Comparison of ENCODE assay signal across 1 cellular context in genomic region chr11:92627615-92628201, GRCh38.
TF ChIP-seq lines count a peak whose summit lies in the region.

No MANE protein-coding gene starts in this region.

TF ChIP-seq in WTC11, 78 proteins besides CTCF, POLR2A, EP300 and RAD21 (continued from another document):
- no peak for TF ChIP-seq ZMAT4 (CRISPR knock-in tag; IDR thresholded peaks at IDR 0.05)
- TF ChIP-seq MLX (CRISPR knock-in tag; IDR thresholded peaks at IDR 0.05) = no peak
- TF ChIP-seq SMAD3 (CRISPR knock-in tag; IDR thresholded peaks at IDR 0.05; ENCODE audit: borderline replicate concordance) = no peak
- no peak for TF ChIP-seq ZNF532 (CRISPR knock-in tag; IDR thresholded peaks at IDR 0.05; ENCODE audit: borderline replicate concordance)
- TF ChIP-seq TP53 (CRISPR knock-in tag; IDR thresholded peaks at IDR 0.05) = no peak
